ENCODE assay signal across 1 cellular context in the genomic region with DNA sequence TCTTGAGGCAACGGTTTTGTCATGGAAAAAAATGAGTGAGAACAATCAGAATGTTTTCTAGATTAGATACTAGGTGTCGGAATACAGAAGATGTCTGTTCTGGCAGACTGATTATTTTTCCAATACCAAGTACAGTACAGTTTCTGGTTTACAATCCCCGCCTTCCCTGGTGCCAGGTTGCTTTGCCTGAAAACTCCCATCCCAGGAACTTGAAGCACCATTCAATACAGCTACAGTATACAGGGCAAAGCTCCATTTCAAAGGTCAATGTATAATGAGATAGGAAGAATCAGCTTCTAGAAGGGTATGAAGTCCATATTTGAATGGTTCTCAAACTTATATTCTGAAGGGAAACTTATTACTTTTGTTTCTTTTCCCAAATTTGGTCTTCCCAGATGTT.
TF ChIP-seq lines count a peak whose summit lies in the region.

No MANE protein-coding gene starts in this region.

TF ChIP-seq in GM23338, 12 proteins besides CTCF, POLR2A, EP300 and RAD21 (continued from another document):
- TF ChIP-seq, protein P1, sequence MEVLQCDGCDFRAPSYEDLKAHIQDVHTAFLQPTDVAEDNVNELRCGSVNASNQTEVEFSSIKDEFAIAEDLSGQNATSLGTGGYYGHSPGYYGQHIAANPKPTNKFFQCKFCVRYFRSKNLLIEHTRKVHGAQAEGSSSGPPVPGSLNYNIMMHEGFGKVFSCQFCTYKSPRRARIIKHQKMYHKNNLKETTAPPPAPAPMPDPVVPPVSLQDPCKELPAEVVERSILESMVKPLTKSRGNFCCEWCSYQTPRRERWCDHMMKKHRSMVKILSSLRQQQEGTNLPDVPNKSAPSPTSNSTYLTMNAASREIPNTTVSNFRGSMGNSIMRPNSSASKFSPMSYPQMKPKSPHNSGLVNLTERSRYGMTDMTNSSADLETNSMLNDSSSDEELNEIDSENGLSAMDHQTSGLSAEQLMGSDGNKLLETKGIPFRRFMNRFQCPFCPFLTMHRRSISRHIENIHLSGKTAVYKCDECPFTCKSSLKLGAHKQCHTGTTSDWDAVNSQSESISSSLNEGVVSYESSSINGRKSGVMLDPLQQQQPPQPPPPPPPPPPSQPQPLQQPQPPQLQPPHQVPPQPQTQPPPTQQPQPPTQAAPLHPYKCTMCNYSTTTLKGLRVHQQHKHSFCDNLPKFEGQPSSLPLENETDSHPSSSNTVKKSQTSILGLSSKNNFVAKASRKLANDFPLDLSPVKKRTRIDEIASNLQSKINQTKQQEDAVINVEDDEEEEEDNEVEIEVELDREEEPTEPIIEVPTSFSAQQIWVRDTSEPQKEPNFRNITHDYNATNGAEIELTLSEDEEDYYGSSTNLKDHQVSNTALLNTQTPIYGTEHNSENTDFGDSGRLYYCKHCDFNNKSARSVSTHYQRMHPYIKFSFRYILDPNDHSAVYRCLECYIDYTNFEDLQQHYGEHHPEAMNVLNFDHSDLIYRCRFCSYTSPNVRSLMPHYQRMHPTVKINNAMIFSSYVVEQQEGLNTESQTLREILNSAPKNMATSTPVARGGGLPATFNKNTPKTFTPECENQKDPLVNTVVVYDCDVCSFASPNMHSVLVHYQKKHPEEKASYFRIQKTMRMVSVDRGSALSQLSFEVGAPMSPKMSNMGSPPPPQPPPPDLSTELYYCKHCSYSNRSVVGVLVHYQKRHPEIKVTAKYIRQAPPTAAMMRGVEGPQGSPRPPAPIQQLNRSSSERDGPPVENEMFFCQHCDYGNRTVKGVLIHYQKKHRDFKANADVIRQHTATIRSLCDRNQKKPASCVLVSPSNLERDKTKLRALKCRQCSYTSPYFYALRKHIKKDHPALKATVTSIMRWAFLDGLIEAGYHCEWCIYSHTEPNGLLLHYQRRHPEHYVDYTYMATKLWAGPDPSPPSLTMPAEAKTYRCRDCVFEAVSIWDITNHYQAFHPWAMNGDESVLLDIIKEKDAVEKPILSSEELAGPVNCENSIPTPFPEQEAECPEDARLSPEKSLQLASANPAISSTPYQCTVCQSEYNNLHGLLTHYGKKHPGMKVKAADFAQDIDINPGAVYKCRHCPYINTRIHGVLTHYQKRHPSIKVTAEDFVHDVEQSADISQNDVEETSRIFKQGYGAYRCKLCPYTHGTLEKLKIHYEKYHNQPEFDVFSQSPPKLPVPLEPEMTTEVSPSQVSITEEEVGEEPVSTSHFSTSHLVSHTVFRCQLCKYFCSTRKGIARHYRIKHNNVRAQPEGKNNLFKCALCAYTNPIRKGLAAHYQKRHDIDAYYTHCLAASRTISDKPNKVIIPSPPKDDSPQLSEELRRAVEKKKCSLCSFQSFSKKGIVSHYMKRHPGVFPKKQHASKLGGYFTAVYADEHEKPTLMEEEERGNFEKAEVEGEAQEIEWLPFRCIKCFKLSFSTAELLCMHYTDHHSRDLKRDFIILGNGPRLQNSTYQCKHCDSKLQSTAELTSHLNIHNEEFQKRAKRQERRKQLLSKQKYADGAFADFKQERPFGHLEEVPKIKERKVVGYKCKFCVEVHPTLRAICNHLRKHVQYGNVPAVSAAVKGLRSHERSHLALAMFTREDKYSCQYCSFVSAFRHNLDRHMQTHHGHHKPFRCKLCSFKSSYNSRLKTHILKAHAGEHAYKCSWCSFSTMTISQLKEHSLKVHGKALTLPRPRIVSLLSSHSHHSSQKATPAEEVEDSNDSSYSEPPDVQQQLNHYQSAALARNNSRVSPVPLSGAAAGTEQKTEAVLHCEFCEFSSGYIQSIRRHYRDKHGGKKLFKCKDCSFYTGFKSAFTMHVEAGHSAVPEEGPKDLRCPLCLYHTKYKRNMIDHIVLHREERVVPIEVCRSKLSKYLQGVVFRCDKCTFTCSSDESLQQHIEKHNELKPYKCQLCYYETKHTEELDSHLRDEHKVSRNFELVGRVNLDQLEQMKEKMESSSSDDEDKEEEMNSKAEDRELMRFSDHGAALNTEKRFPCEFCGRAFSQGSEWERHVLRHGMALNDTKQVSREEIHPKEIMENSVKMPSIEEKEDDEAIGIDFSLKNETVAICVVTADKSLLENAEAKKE (CRISPR knock-in tag; IDR thresholded peaks at IDR 0.05) = no peak
